19 cellular contexts compared by ENCODE assay signal in the genomic region with DNA sequence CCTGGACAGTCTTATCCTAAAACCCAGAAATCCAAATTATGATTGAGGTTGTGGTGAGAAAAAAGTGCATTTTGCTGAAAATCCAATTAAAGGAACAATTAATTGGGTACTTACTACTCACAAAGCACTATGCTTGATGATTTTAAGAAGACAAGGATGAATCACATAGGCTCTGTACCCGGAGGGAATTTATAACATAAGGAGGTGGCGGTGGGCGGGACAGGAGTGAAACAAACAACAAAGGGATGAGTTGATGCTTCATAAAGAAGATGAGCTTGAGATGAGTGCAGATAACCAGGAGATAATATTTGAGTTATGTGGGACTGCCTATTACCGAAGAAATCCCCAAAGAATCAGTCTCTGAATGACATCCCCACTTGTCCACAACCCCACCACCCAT.
"Had no signal": no experiment of that assay in that cellular context is flagged by ENCODE, and none has a peak within 500 bp of the region (broad histone marks: within the 10 kb centered on the region; RNA-seq: fewer than 3 reads in every experiment).

No MANE protein-coding gene starts in this region.

- H3K4me3 ChIP-seq: left lung, lower lobe of right lung, right atrium auricular region, right lobe of liver, smooth muscle cell, stomach, testis, thyroid gland, transverse colon, upper lobe of right lung had no signal

- ATAC-seq: left colon; left lung; lower lobe of right lung; naive thymus-derived CD8-positive, alpha-beta T cell; right lobe of liver; stimulated activated naive B cell treated with anti-CD40 and anti-IgM and Interleukin-4, amounts not matched to agents 10 μg/mL and 1 μg/mL and 100 μg/mL, for 72 hours; stimulated activated naive CD8-positive, alpha-beta T cell treated with anti-CD3 and anti-CD28 coated beads, Interleukin-15, Interleukin-2, amounts not matched to agents 100 U/mL and 50 U/mL, for 24 hours; upper lobe of right lung had no signal

- DNase-seq: hippocampal formation; left colon; left lung; lower lobe of right lung; mammary epithelial cell; mesenchymal stem cell; naive thymus-derived CD8-positive, alpha-beta T cell; right lobe of liver; stimulated activated CD4-positive, alpha-beta T cell treated with anti-CD3 and anti-CD28 coated beads, Interleukin-1b, Interleukin-23, amount 100 ng/mL, for 48 hours; stimulated activated CD4-positive, alpha-beta T cell treated with anti-CD3 and anti-CD28 coated beads, Interleukin-2, amount 100 ng/mL, for 48 hours; stimulated activated naive B cell treated with anti-CD40 and anti-IgM and Interleukin-4, amounts not matched to agents 10 μg/mL and 1 μg/mL and 100 μg/mL, for 72 hours; stimulated activated naive CD8-positive, alpha-beta T cell treated with anti-CD3 and anti-CD28 coated beads, Interleukin-15, Interleukin-2, amounts not matched to agents 100 U/mL and 50 U/mL, for 24 hours; stomach; testis; thyroid gland; transverse colon; upper lobe of right lung had no signal
